Comparison of ENCODE assay signal across 8 cellular contexts in the genomic region with DNA sequence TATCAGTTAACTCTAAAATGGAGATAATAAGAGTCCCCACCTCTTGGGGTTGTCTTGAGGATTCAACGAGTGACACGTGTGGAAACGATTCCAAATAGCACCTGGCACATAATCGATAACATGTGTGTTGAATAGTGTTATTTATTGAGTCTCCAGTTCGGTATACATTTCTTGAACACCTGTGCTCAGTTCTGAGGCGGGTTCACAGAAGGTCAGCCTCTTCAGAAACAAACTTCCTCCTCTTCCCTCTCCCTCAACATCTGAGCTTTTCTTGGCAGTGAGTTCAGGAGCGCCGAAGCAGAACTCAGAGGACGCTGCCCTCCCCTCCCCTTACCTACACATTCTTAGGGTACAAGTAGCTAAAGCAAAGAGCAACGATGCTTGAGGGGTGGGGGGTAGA. TPM values are rescaled to one million over a fixed set of nuclear protein-coding genes. Genes with fewer than 3 reads are reported as not detected.
DNase-seq lines count a peak whose midpoint lies in the region; ATAC-seq and TF ChIP-seq lines count a peak whose summit lies in the region.

No MANE protein-coding gene starts in this region.

- H3K4me1 ChIP-seq in ES-I3 (ENCODE audit: insufficient read depth, low read length) (peaks cover 3% of the 10 kb centered on the region; the same call in 1 of the 2 replicates), OCI-LY3 (ENCODE audit: low read length) (peaks cover 9% of the 10 kb centered on the region), trophoblast cell (ENCODE audit: control insufficient read depth in 1 of 2, insufficient read depth in 2 of 2, low read length in 2 of 2) (peaks cover 0 to 4% of the 10 kb centered on the region in 2 experiments)

- H4K12ac ChIP-seq in trophoblast cell (ENCODE audit: low read depth, low read length): no peak overlapping the region

- no peak overlapping the region for H4K8ac ChIP-seq in trophoblast cell (ENCODE audit: low read depth, low read length)

- H3K4me3 ChIP-seq in OCI-LY3 (ENCODE audit: low read length): peak overlapping the region; percentile 99
- peak overlapping the region; percentile 69 for H3K4me3 ChIP-seq in epithelial cell of esophagus (ENCODE audit: low read length)
- no peak overlapping the region for H3K4me3 ChIP-seq in trophoblast cell (ENCODE audit: low read depth, low read length)

- WGBS in trophoblast cell (ENCODE audit: extremely low coverage, insufficient coverage, insufficient read length): no CpG with 5 or more reads among the region's 10 CpGs

- H3K27me3 ChIP-seq in OCI-LY3 (ENCODE audit: low read depth, low read length): no peaks in the 10 kb centered on the region
- no peaks in the 10 kb centered on the region for H3K27me3 ChIP-seq in trophoblast cell (ENCODE audit: insufficient read depth, low read length)

- H3K79me2 ChIP-seq in OCI-LY3 (ENCODE audit: low read length) (peaks cover 46% of the 10 kb centered on the region), trophoblast cell (ENCODE audit: control insufficient read depth, insufficient read depth, low read length, poor library complexity) (peaks cover 7% of the 10 kb centered on the region)

- peak overlapping the region; percentile 91 for H3K4ac ChIP-seq in trophoblast cell (ENCODE audit: low read depth, low read length)

- no peak overlapping the region for H3K27ac ChIP-seq in OCI-LY3 (ENCODE audit: low read length)
- no peak overlapping the region for H3K27ac ChIP-seq in trophoblast cell (ENCODE audit: low read depth, low read length)

- H3K4me2 ChIP-seq in OCI-LY3 (ENCODE audit: low read length) (peak overlapping the region; percentile 87), trophoblast cell (ENCODE audit: low read length) (peak overlapping the region; percentile 78)

- no peak overlapping the region for H2BK120ac ChIP-seq in trophoblast cell (ENCODE audit: insufficient read depth, low read length, poor library complexity)

- no peak for ATAC-seq in HG02840 (IDR thresholded peaks at IDR 0.05; ENCODE audit: low FRiP score, unreplicated experiment)

- peaks cover 6% of the 10 kb centered on the region for H3K79me1 ChIP-seq in trophoblast cell (ENCODE audit: low read length)

- DNase-seq in epithelial cell of esophagus (ENCODE audit: low read depth) (no peak), trophoblast cell (no peak), hypothalamus (lab: John Stamatoyannopoulos, UW) (no peak), NCI-H345 (lab: John Stamatoyannopoulos, UW) (no peak)
- no peak for DNase-seq in effector CD4-positive, alpha-beta T cell

- H2BK5ac ChIP-seq in trophoblast cell (ENCODE audit: low read depth, low read length, poor library complexity): no peak overlapping the region

- no peak overlapping the region for H4K91ac ChIP-seq in trophoblast cell (ENCODE audit: low read depth, low read length)

- no peak overlapping the region for H3K14ac ChIP-seq in trophoblast cell (ENCODE audit: low read length)

- no peaks in the 10 kb centered on the region for H3K9me3 ChIP-seq in ES-I3 (ENCODE audit: control insufficient read depth, insufficient read depth, low read length)
- no peaks in the 10 kb centered on the region for H3K9me3 ChIP-seq in OCI-LY3 (ENCODE audit: insufficient read depth, low read length)
- no peaks in the 10 kb centered on the region for H3K9me3 ChIP-seq in trophoblast cell (ENCODE audit: insufficient read depth, low read depth, low read length)

- no peak overlapping the region for H3K23ac ChIP-seq in trophoblast cell (ENCODE audit: low read length)

- H3K18ac ChIP-seq in trophoblast cell (ENCODE audit: low read length): no peak overlapping the region

- H2BK12ac ChIP-seq in trophoblast cell (ENCODE audit: low read length): no peak overlapping the region

- H4K20me1 ChIP-seq in OCI-LY3 (ENCODE audit: insufficient read depth, low read length): no peaks in the 10 kb centered on the region

- H3K9ac ChIP-seq in ES-I3 (ENCODE audit: low read depth, low read length): peak overlapping the region; percentile 49; the same call in 1 of the 2 replicates
- peak overlapping the region; percentile 78 for H3K9ac ChIP-seq in OCI-LY3 (ENCODE audit: low read length)
- peak overlapping the region; percentile 47 for H3K9ac ChIP-seq in trophoblast cell (ENCODE audit: low read length)

- no peak overlapping the region for H2AK5ac ChIP-seq in trophoblast cell (ENCODE audit: low read length)

- no peak for TF ChIP-seq CTCF in OCI-LY3 (IDR thresholded peaks at IDR 0.05; ENCODE audit: low read depth, low read length)
- TF ChIP-seq CTCF in epithelial cell of esophagus (IDR thresholded peaks at IDR 0.05; ENCODE audit: insufficient read depth, low read depth, low read length, missing control alignments): no peak

- H2AFZ ChIP-seq in OCI-LY3 (ENCODE audit: low read depth, low read length): no peak overlapping the region
- H2AFZ ChIP-seq in trophoblast cell (ENCODE audit: insufficient read depth, low read length, poor library complexity): no peak overlapping the region

- H3K36me3 ChIP-seq in ES-I3 (ENCODE audit: insufficient read depth, low read length) (no peaks in the 10 kb centered on the region), OCI-LY3 (replicated peaks; ENCODE audit: low read depth, low read length) (no peaks in the 10 kb centered on the region), trophoblast cell (ENCODE audit: control insufficient read depth in 1 of 2, insufficient read depth in 2 of 2, low read length in 2 of 2) (no peaks in the 10 kb centered on the region)

RNA-seq across cellular contexts. Expression of gene PDHA1, which starts 0.9 kb away (rescaled TPM):
- 83.7 and 85.5 TPM in 2 replicates for polyA plus RNA-seq in trophoblast cell (2013)
